ENCODE assay signal across 1 cellular context in genomic region chr20:52313335-52313963, GRCh38.
TF ChIP-seq lines count a peak whose summit lies in the region.

No MANE protein-coding gene starts in this region.

TF ChIP-seq in HEK293, 187 proteins besides CTCF, POLR2A, EP300 and RAD21 (continued from another document):
- TF ChIP-seq HIC1 (tag by site-specific recombination; IDR thresholded peaks at IDR 0.05) (no peak), ZNF16 (tag by site-specific recombination; IDR thresholded peaks at IDR 0.05; ENCODE audit: low read depth) (no peak), ZNF639 (tag by site-specific recombination; IDR thresholded peaks at IDR 0.05) (no peak), PRDM4 (tag by site-specific recombination; IDR thresholded peaks at IDR 0.05) (no peak), TRIM28 (IDR thresholded peaks at IDR 0.05; ENCODE audit: borderline replicate concordance, low read length) (no peak), YY2 (tag by site-specific recombination; IDR thresholded peaks at IDR 0.05) (no peak), ZNF654 (tag by site-specific recombination; IDR thresholded peaks at IDR 0.05; ENCODE audit: low read depth) (peak; percentile 39), ZNF544 (tag by site-specific recombination; IDR thresholded peaks at IDR 0.05) (no peak)
